Comparison of ENCODE assay signal across 1 cellular context in the genomic region with DNA sequence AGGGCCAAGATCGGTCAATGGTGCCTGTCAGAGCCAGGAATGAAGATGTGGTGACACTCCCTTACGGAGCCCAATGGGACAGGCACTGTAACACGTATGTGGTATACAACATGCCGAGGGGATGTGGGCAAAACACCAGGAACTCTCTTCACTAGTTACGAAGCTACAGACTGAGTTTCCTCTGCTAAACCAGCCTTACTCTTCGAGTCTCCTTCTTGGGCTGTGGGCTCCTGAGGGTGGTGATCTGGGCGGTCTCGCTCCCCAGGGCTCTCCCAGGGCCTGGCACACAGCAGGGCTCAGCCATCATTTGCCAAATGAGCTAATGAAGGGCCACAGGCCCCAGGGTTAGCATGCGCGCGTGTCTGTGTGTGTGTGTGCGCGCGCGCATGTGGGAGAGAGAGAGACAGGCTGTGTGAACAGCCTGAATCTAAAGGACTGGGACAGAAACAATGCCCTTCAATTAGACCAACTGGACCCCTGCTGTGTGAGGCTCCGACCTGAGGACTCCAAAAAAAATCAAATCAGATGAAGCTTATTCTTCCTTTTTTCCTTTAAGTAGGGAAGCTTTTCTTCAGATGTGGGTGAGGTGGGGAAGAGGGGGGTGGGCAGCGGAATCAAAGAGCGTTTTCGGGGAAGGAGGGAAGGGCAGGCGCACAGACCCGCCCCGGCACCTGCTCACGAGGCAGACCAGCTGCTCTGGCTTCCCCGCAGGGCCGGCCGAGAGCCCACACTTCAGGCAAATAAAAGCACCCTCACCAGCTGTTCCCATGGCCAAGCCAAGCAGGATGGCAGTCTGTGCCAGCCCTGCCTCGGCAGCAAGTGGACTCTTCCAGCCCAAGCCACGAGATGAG.
TF ChIP-seq lines count a peak whose summit lies in the region.

No MANE protein-coding gene starts in this region.

TF ChIP-seq in WTC11, 78 proteins besides CTCF, POLR2A, EP300 and RAD21 (continued from another document):
- no peak for TF ChIP-seq ZNF532 (CRISPR knock-in tag; IDR thresholded peaks at IDR 0.05; ENCODE audit: borderline replicate concordance)
